Comparison of ENCODE assay signal across 8 cellular contexts in genomic region chr11:116787786-116788486, GRCh38. TPM values are rescaled to one million over a fixed set of nuclear protein-coding genes. Genes with fewer than 3 reads are reported as not detected.
DNase-seq lines count a peak whose midpoint lies in the region; ATAC-seq, FAIRE-seq and TF ChIP-seq lines count a peak whose summit lies in the region.

Gene ZPR1 (minus strand): TSS chr11:116788023. CDS start chr11:116787990, 33 bp downstream.

- DNase-seq in A673 (ENCODE audit: low spot score) (peak; percentile 84), NCI-H226 (peak; percentile 62), keratinocyte (ENCODE audit: low read depth, low spot score) (no peak)
- DNase-seq in activated CD4-positive, CD25-positive, alpha-beta regulatory T cell treated with anti-CD3 and anti-CD28 coated beads, Interleukin-2, amount 50 U/mL, for 72 hours = peak; percentile 84
- DNase-seq in central memory CD8-positive, alpha-beta T cell (ENCODE audit: low spot score in 2 of 2) = peak; percentile 79 to 82
- peak; percentile 65 to 80 (median 76) for DNase-seq in stimulated activated CD4-positive, alpha-beta T cell treated with anti-CD3 and anti-CD28 coated beads, Interleukin-12 subunit alpha, Interleukin-12 subunit beta, amount 100 ng/mL, for 48 hours (ENCODE audit: low read depth in 2 of 3, low spot score in 1 of 3)

- H2AFZ ChIP-seq in keratinocyte (ENCODE audit: control insufficient read depth, low read length) = peak within 1 kb of the TSS; percentile 98

- CTCF ChIA-PET in A673 (lab: Charles Lee) = interaction anchor here (2.1 kb wide), 1 partner anchor 48 kb away, joined by 9 read pairs; no protein-coding TSS in a partner anchor

- H3K36me3 ChIP-seq in A673 (ENCODE audit: insufficient read depth, low read length, poor library complexity, severe bottlenecking) (peaks cover 36% of the 10 kb centered on the region), keratinocyte (ENCODE audit: control insufficient read depth in 2 of 2, extremely low read depth in 1 of 2, insufficient read depth in 2 of 2, low read length in 2 of 2) (peaks cover 26 to 34% of the 10 kb centered on the region in 2 experiments)

- peaks cover 42% of the 10 kb centered on the region for H3K4me1 Mint-ChIP-seq in central memory CD8-positive, alpha-beta T cell

- H4K20me1 ChIP-seq in keratinocyte (ENCODE audit: control insufficient read depth, extremely low read depth, insufficient read depth, low read length) = no peaks in the 10 kb centered on the region

- peak within 1 kb of the TSS; percentile 78 for H3K4me3 Mint-ChIP-seq in central memory CD8-positive, alpha-beta T cell

- H3K4me1 ChIP-seq in A673 (ENCODE audit: insufficient read depth, low read length, poor library complexity, severe bottlenecking) (peaks cover 4% of the 10 kb centered on the region), keratinocyte (ENCODE audit: control insufficient read depth, extremely low read depth, insufficient read depth, low read length) (peaks cover 23% of the 10 kb centered on the region)

- peak within 1 kb of the TSS; percentile 97 for H3K4me2 ChIP-seq in keratinocyte (ENCODE audit: control insufficient read depth, extremely low read depth, insufficient read depth, low read depth, low read length)

- peak; percentile 76 for ATAC-seq in HG03066 (IDR thresholded peaks at IDR 0.05; ENCODE audit: low read depth, unreplicated experiment)
- ATAC-seq in central memory CD8-positive, alpha-beta T cell (replicated peaks; ENCODE audit: extremely low read depth, poor library complexity, severe bottlenecking) = peak; percentile 92

- no peak for FAIRE-seq in keratinocyte (lab: Jason Lieb, UNC)

- dilution Hi-C loops in keratinocyte (cut with MboI; ENCODE audit: extremely low pct_ligation_motif_present, low sequenced_read_pairs) = no loop called here

- peaks cover 30% of the 10 kb centered on the region for H3K36me3 Mint-ChIP-seq in central memory CD8-positive, alpha-beta T cell (ENCODE audit: insufficient read depth)

- POLR2A ChIA-PET in A673 (lab: Charles Lee; ENCODE audit: low non-redundant PET) = interaction anchor here (0.7 to 1.0 kb wide), 2 partner anchors 310 to 332 kb away, joined by 3 read pairs; partner anchors contain the start of gene SIK3

- H3K27me3 Mint-ChIP-seq in central memory CD8-positive, alpha-beta T cell = no peaks in the 10 kb centered on the region

- intact Hi-C loops in A673 (cut with micrococcal nuclease; ENCODE audit: unreplicated experiment) = no loop called here

- H3K9ac ChIP-seq in keratinocyte (ENCODE audit: control insufficient read depth, extremely low read depth, insufficient read depth, low read length) = peak within 1 kb of the TSS; percentile 84

- no peaks in the 10 kb centered on the region for H3K9me1 ChIP-seq in keratinocyte (ENCODE audit: control insufficient read depth, extremely low read depth, insufficient read depth, low read length)

- TF ChIP-seq CTCF in A673 (conservative IDR thresholded peaks at IDR 0.05; ENCODE audit: low read depth, low read length) (no peak), keratinocyte (optimal IDR thresholded peaks at IDR 0.05 in 1 of 3, IDR thresholded peaks at IDR 0.05 in 1 of 3, conservative IDR thresholded peaks at IDR 0.05 in 1 of 3; ENCODE audit: extremely low read depth in 1 of 3, insufficient read depth in 2 of 3, low read length in 3 of 3) (no peak)

- peak within 1 kb of the TSS; percentile 93 for H3K27ac Mint-ChIP-seq in central memory CD8-positive, alpha-beta T cell (ENCODE audit: low read depth)

- H3K9me3 ChIP-seq in A673 (ENCODE audit: low read depth, low read length, poor library complexity, severe bottlenecking) (no peaks in the 10 kb centered on the region), keratinocyte (ENCODE audit: control insufficient read depth, low read depth, low read length) (no peaks in the 10 kb centered on the region)

- no peaks in the 10 kb centered on the region for H3K9me3 Mint-ChIP-seq in central memory CD8-positive, alpha-beta T cell

- H3K4me3 ChIP-seq in A673 (ENCODE audit: low read depth, low read length, poor library complexity, severe bottlenecking) (peak within 1 kb of the TSS; percentile 94), keratinocyte (ENCODE audit: control insufficient read depth in 2 of 3, extremely low read depth in 1 of 3, insufficient read depth in 2 of 3, low read depth in 1 of 3, low read length in 3 of 3) (peak within 1 kb of the TSS; percentile 88 to 90 (median 89))

- TSS peak; percentile 97 for BruUV-seq in A673 (replicated peaks; lab: Mats Ljungman, UMichigan)

- peak; percentile 89 for TF ChIP-seq POLR2A in GM18526 (IDR thresholded peaks at IDR 0.05; ENCODE audit: extremely low read depth, insufficient read length)

- peaks cover 15% of the 10 kb centered on the region for H3K79me2 ChIP-seq in keratinocyte (ENCODE audit: control insufficient read depth, insufficient read depth, low read length)

- H3K27ac ChIP-seq in A673 (ENCODE audit: low read depth, low read length, poor library complexity, severe bottlenecking) (peak within 1 kb of the TSS; percentile 79), keratinocyte (ENCODE audit: control insufficient read depth, insufficient read depth, low read length) (peak within 1 kb of the TSS; percentile 74)

- H3K27me3 ChIP-seq in A673 (replicated peaks; ENCODE audit: insufficient read depth, low read depth, low read length, poor library complexity) (no peaks in the 10 kb centered on the region), keratinocyte (ENCODE audit: control insufficient read depth, extremely low read depth, insufficient read depth, low read length) (no peaks in the 10 kb centered on the region)

RNA-seq across cellular contexts. Expression of gene ZPR1, which starts in this region (rescaled TPM):
- total RNA-seq in A673 (2021) = 100 and 109 TPM in 2 replicates
- 61.2 to 77.9 TPM (median 71.1 TPM) in 3 replicates for polyA plus RNA-seq in keratinocyte
- 100 TPM for polyA plus RNA-seq in keratinocyte (2011; ENCODE audit: low read depth)
- polyA plus RNA-seq in keratinocyte (2011; cell fraction: cytosol; rRNA removed) = 62.3 and 75.6 TPM in 2 replicates
- 40.1 and 54.0 TPM in 2 replicates for polyA plus RNA-seq in keratinocyte (2011; cell fraction: nucleus; rRNA removed)
- 45.7 and 53.1 TPM in 2 replicates for polyA plus RNA-seq in keratinocyte (2012; ENCODE audit: low replicate concordance)
- 27.1 to 81.3 TPM (median 50.2 TPM) in 3 replicates for polyA minus RNA-seq in keratinocyte
- polyA minus RNA-seq in keratinocyte (2011; cell fraction: cytosol; rRNA and poly(A)+ RNA removed) = 50.1 TPM
- 9.7 and 30.9 TPM in 2 replicates for polyA minus RNA-seq in keratinocyte (2011; cell fraction: nucleus; rRNA and poly(A)+ RNA removed)
